In genomic region chr7:20786421-20786778, GRCh38 we compare ENCODE assay signal across 9 cellular contexts. TPM values are rescaled to one million over a fixed set of nuclear protein-coding genes. Genes with fewer than 3 reads are reported as not detected.
DNase-seq lines count a peak whose midpoint lies in the region; ATAC-seq and TF ChIP-seq lines count a peak whose summit lies in the region.
"Had no signal": no experiment of that assay in that cellular context is flagged by ENCODE, and none has a peak within 500 bp of the region (broad histone marks: within the 10 kb centered on the region; RNA-seq: fewer than 3 reads in every experiment).

No MANE protein-coding gene starts in this region.

- in situ Hi-C loops in GM13977 (cut with MboI; ENCODE audit: low pct_unique_long_range_greater_than_20kb, low sequenced_read_pairs, unreplicated experiment), result no loop called here

- H3K4me3 ChIP-seq in Caco-2 (ENCODE audit: low read depth, low read length) (peak overlapping the region; percentile 84), KMS-11 (IDR thresholded peaks at IDR 0.05; ENCODE audit: insufficient read depth, low read depth, low read length) (no peak overlapping the region), dorsolateral prefrontal cortex (peak overlapping the region in 56 of 59 donors; percentile 1 to 64 (median 42)), neural progenitor cell (peak overlapping the region; percentile 94)

- peak overlapping the region; percentile 66 for H3K27ac Mint-ChIP-seq in Caco-2 (ENCODE audit: unreplicated experiment)
- peak overlapping the region; percentile 79 for H3K27ac Mint-ChIP-seq in neural progenitor cell

- H3K36me3 Mint-ChIP-seq in Caco-2 (ENCODE audit: insufficient read depth, unreplicated experiment), result peaks cover 19% of the 10 kb centered on the region
- H3K36me3 Mint-ChIP-seq in neural progenitor cell, result peaks cover 9% of the 10 kb centered on the region

- DNase-seq in Caco-2 (peak; percentile 45 to 49), dorsolateral prefrontal cortex (no peak), neural progenitor cell (ENCODE audit: low spot score) (peak; percentile 85), GM13977 (ENCODE audit: low spot score) (no peak), NCI-H146 treated with DMSO at 0.1 percent for 48 hours (lab: John Stamatoyannopoulos, UW; ENCODE audit: unreplicated experiment) (no peak)
- no peak for DNase-seq in activated CD8-positive, alpha-beta memory T cell treated with anti-CD3 and anti-CD28 coated beads, Interleukin-2, amount 50 U/mL, for 48 hours

- H3K9me3 ChIP-seq in Caco-2, result no peaks in the 10 kb centered on the region
- H3K9me3 ChIP-seq in neural progenitor cell (ENCODE audit: low read depth), result no peaks in the 10 kb centered on the region

- H3K4me1 ChIP-seq in Caco-2, result peaks cover 10% of the 10 kb centered on the region
- no peaks in the 10 kb centered on the region for H3K4me1 ChIP-seq in KMS-11 (ENCODE audit: low read depth, poor library complexity, severe bottlenecking)
- peaks cover 51% of the 10 kb centered on the region for H3K4me1 ChIP-seq in neural progenitor cell

- H3K9me3 Mint-ChIP-seq in Caco-2 (ENCODE audit: unreplicated experiment) (no peaks in the 10 kb centered on the region), neural progenitor cell (peaks cover 3% of the 10 kb centered on the region)

- CTCF ChIA-PET in Caco-2 (lab: Charles Lee), result interaction anchor here (0.6 to 2.5 kb wide), 5 partner anchors 8 to 550 kb away, joined by 3 to 9 read pairs (median 3); no protein-coding TSS in a partner anchor

- TF ChIP-seq CTCF in Caco-2 (IDR thresholded peaks at IDR 0.05; ENCODE audit: insufficient read depth in 1 of 2, low read depth in 1 of 2, low read length in 1 of 2, severe bottlenecking in 1 of 2, unreplicated experiment in 1 of 2) (no peak), KMS-11 (conservative IDR thresholded peaks at IDR 0.05; ENCODE audit: low read depth, low read length) (no peak), dorsolateral prefrontal cortex (IDR thresholded peaks at IDR 0.05 in 54 of 56, conservative IDR thresholded peaks at IDR 0.05 in 2 of 56; ENCODE audit: low read depth in 1 of 56, partially characterized antibody in 56 of 56) (no peak), neural progenitor cell (IDR thresholded peaks at IDR 0.05) (no peak), GM13977 (IDR thresholded peaks at IDR 0.05; ENCODE audit: extremely low read depth, insufficient read depth, missing control alignments) (no peak)

- no peak for ATAC-seq in GM18873 (IDR thresholded peaks at IDR 0.05; ENCODE audit: low FRiP score, unreplicated experiment)

- H3K79me2 ChIP-seq in KMS-11 (ENCODE audit: insufficient read depth, low read depth) (no peaks in the 10 kb centered on the region), neural progenitor cell (ENCODE audit: low read depth) (peaks cover 50% of the 10 kb centered on the region)

- H3K27ac ChIP-seq in KMS-11 (no peak overlapping the region), dorsolateral prefrontal cortex (no peak overlapping the region), neural progenitor cell (peak overlapping the region; percentile 70)

- H3F3A ChIP-seq in neural progenitor cell (ENCODE audit: low read depth), result peaks cover 72% of the 10 kb centered on the region

- POLR2A ChIA-PET in Caco-2 (lab: Charles Lee), result interaction anchor here (0.6 to 2.4 kb wide), 8 partner anchors 11 to 855 kb away, joined by 3 to 17 read pairs (median 4); no protein-coding TSS in a partner anchor

- intact Hi-C loops in Caco-2 (cut with micrococcal nuclease; ENCODE audit: unreplicated experiment) (loop anchor here (1.0 to 5.0 kb wide), 3 partner anchors 120 to 641 kb away; partner anchors contain the start of gene SP4), dorsolateral prefrontal cortex (cut with DNase I) (loop anchor here in 1 of 2 donors (10.0 kb wide), 2 partner anchors 638 to 718 kb away; partner anchors contain the start of gene SP4)

- BruUV-seq in Caco-2 (replicated peaks; lab: Mats Ljungman, UMichigan), result TSS peak; percentile 59

- no peaks in the 10 kb centered on the region; the same call in 1 of the 2 replicates for H3K27me3 ChIP-seq in Caco-2 (replicated peaks; ENCODE audit: control insufficient read depth, insufficient read depth, low read length)
- peaks cover 7% of the 10 kb centered on the region; the same call in 1 of the 2 replicates for H3K27me3 ChIP-seq in KMS-11 (ENCODE audit: insufficient read depth, low read depth)
- peaks cover 18 to 100% (median 99%) of the 10 kb centered on the region in 45 donors for H3K27me3 ChIP-seq in dorsolateral prefrontal cortex
- H3K27me3 ChIP-seq in neural progenitor cell, result peaks cover 56% of the 10 kb centered on the region

- H3K36me3 ChIP-seq in Caco-2 (ENCODE audit: control insufficient read depth, insufficient read depth, low read length) (no peaks in the 10 kb centered on the region), KMS-11 (ENCODE audit: insufficient read depth) (no peaks in the 10 kb centered on the region), neural progenitor cell (peaks cover 11% of the 10 kb centered on the region)

- H3K27me3 Mint-ChIP-seq in Caco-2 (ENCODE audit: insufficient read depth, unreplicated experiment) (peaks cover 3% of the 10 kb centered on the region), neural progenitor cell (ENCODE audit: insufficient read depth, low read depth) (peaks cover 45% of the 10 kb centered on the region)

- H2AFZ ChIP-seq in KMS-11 (ENCODE audit: low read depth) (peak overlapping the region; percentile 80), neural progenitor cell (replicated peaks) (no peak overlapping the region)

- peak overlapping the region; percentile 32; the same call in 1 of the 2 replicates for H3K9ac ChIP-seq in KMS-11
- peak overlapping the region; percentile 51 for H3K9ac ChIP-seq in neural progenitor cell

- H3K4me2 ChIP-seq in KMS-11, result peak overlapping the region; percentile 60
- peak overlapping the region; percentile 83 for H3K4me2 ChIP-seq in neural progenitor cell

- H3K4me1 Mint-ChIP-seq in Caco-2 (ENCODE audit: low read depth, unreplicated experiment) (peaks cover 35% of the 10 kb centered on the region), neural progenitor cell (peaks cover 54% of the 10 kb centered on the region)

- H4K20me1 ChIP-seq in KMS-11 (ENCODE audit: insufficient read depth) (no peaks in the 10 kb centered on the region), neural progenitor cell (ENCODE audit: low read depth) (peaks cover 47% of the 10 kb centered on the region)

- H3K4me3 Mint-ChIP-seq in Caco-2 (ENCODE audit: unreplicated experiment) (peak overlapping the region; percentile 92), neural progenitor cell (peak overlapping the region; percentile 90)

RNA-seq across cellular contexts. Expression of gene SP8, which starts 0.3 kb away (rescaled TPM):
- total RNA-seq in Caco-2 (2022), result 13.2 and 13.3 TPM in 2 replicates
- total RNA-seq in dorsolateral prefrontal cortex, result 1 to 10 TPM in 85 of 120 experiments, under 1 TPM in 35; 0.21 to 3.7 (median 1.2) TPM
- 19.8 and 60.7 TPM in 2 replicates for total RNA-seq in neural progenitor cell (ENCODE audit: low replicate concordance)
- total RNA-seq: mononuclear cell had no signal

Comparison
In these comparisons a context has a peak if more than half of its experiments do, and no peak if none do; other contexts are left out.
1. DNase-seq: peak in Caco-2 (2 of 2) and neural progenitor cell (single experiment); none in dorsolateral prefrontal cortex (0 of 10), GM13977 (single experiment), NCI-H146 treated with DMSO at 0.1 percent for 48 hours (single experiment) and activated CD8-positive, alpha-beta memory T cell treated with anti-CD3 and anti-CD28 coated beads, Interleukin-2, amount 50 U/mL, for 48 hours (single experiment).